17 cellular contexts compared by ENCODE assay signal in genomic region chr19:2653717-2654584, GRCh38. TPM values are rescaled to one million over a fixed set of nuclear protein-coding genes. Genes with fewer than 3 reads are reported as not detected.
A peak's percentile ranks its signal among the peaks of the same experiment; 100 is the strongest.
DNase-seq lines count a peak whose midpoint lies in the region; ATAC-seq and TF ChIP-seq lines count a peak whose summit lies in the region.
"Had no signal": no experiment of that assay in that cellular context is flagged by ENCODE, and none has a peak within 500 bp of the region (broad histone marks: within the 10 kb centered on the region; RNA-seq: fewer than 3 reads in every experiment).

No MANE protein-coding gene starts in this region.

- peak overlapping the region; percentile 82 for H3K27ac Mint-ChIP-seq in memory B cell
- H3K27ac Mint-ChIP-seq: activated naive CD4-positive, alpha-beta T cell treated with anti-CD3 and anti-CD28 coated beads for 36 hours; CD4-positive, alpha-beta memory T cell had no signal

- ATAC-seq in Right ventricle myocardium superior (ENCODE audit: poor library complexity), result peak; percentile 49
- peak; percentile 17 for ATAC-seq in memory B cell (ENCODE audit: low read depth)
- ATAC-seq in HG02678 (IDR thresholded peaks at IDR 0.05; ENCODE audit: unreplicated experiment), result no peak
- ATAC-seq: A549 had no signal

- H3K4me3 ChIP-seq in dorsolateral prefrontal cortex, result peak overlapping the region in 33 of 59 donors; percentile 4 to 48 (median 29)
- H3K4me3 ChIP-seq: A549 had no signal

- no peak overlapping the region for H3K4me3 Mint-ChIP-seq in memory B cell
- H3K4me3 Mint-ChIP-seq: activated naive CD4-positive, alpha-beta T cell treated with anti-CD3 and anti-CD28 coated beads for 36 hours; CD4-positive, alpha-beta memory T cell had no signal

- intact Hi-C loops in Right ventricle myocardium superior (cut with DNase I), result loop anchor here (5.0 kb wide), 1 partner anchor 93 kb away; no protein-coding TSS in a partner anchor
- intact Hi-C loops in cardiac septum (cut with DNase I), result no loop called here
- intact Hi-C loops in dorsolateral prefrontal cortex (cut with DNase I), result no loop called here

- H3K9me3 Mint-ChIP-seq in memory B cell, result no peaks in the 10 kb centered on the region
- H3K9me3 Mint-ChIP-seq: activated naive CD4-positive, alpha-beta T cell treated with anti-CD3 and anti-CD28 coated beads for 36 hours; CD4-positive, alpha-beta memory T cell had no signal

- H3K27me3 Mint-ChIP-seq in memory B cell, result no peaks in the 10 kb centered on the region

- no peak for TF ChIP-seq CTCF in dorsolateral prefrontal cortex (IDR thresholded peaks at IDR 0.05 in 54 of 56, conservative IDR thresholded peaks at IDR 0.05 in 2 of 56; ENCODE audit: low read depth in 1 of 56, partially characterized antibody in 56 of 56)

- DNase-seq in Right ventricle myocardium superior (no peak), cardiac septum (ENCODE audit: low spot score) (no peak), dorsolateral prefrontal cortex (peak in 3 of 10 donors; percentile 26 to 73 (median 68)), memory B cell (ENCODE audit: low spot score in 2 of 2) (no peak), C1 segment of cervical spinal cord (lab: John Stamatoyannopoulos, UW) (no peak)
- no peak for DNase-seq in stimulated activated CD4-positive, alpha-beta T cell treated with anti-CD3 and anti-CD28 coated beads, Interleukin-1b, Interleukin-23, amount 100 ng/mL, for 48 hours
- DNase-seq in stimulated activated CD4-positive, alpha-beta T cell treated with anti-CD3 and anti-CD28 coated beads, Interleukin-15, amount 100 ng/mL, for 24 hours, result no peak
- DNase-seq: activated CD4-positive, alpha-beta T cell treated with anti-CD3 and anti-CD28 coated beads for 1 hour; activated naive CD4-positive, alpha-beta T cell treated with anti-CD3 and anti-CD28 coated beads for 36 hours; CD4-positive, alpha-beta memory T cell; mammary epithelial cell; NCI-H1930; stimulated activated CD4-positive, alpha-beta T cell treated with anti-CD3 and anti-CD28 coated beads, Interleukin-4, amount 100 ng/mL, for 4 hours; trophoblast cell had no signal

- H3K27me3 ChIP-seq in dorsolateral prefrontal cortex, result no peaks in the 10 kb centered on the region

- peaks cover 18% of the 10 kb centered on the region for H3K36me3 Mint-ChIP-seq in memory B cell

- H3K4me1 Mint-ChIP-seq in memory B cell, result peaks cover 24% of the 10 kb centered on the region
- H3K4me1 Mint-ChIP-seq: CD4-positive, alpha-beta memory T cell had no signal

- peak overlapping the region in 57 of 59 donors; percentile 1 to 88 (median 69) for H3K27ac ChIP-seq in dorsolateral prefrontal cortex
- H3K27ac ChIP-seq: A549 had no signal

RNA-seq across cellular contexts. Expression of gene GNG7, which starts 48.5 kb away (rescaled TPM):
- total RNA-seq in Right ventricle myocardium superior (35.2 TPM), cardiac septum (30.9 TPM), dorsolateral prefrontal cortex (100 to 1,000 TPM in 55 of 120 experiments, 10 to 100 TPM in 65; 71.9 to 184 (median 98.1) TPM)
- total RNA-seq: HT1080 had no signal
